ENCODE assay signal across 1 cellular context in genomic region chr9:125261501-125262216, GRCh38.
A peak's percentile ranks its signal among the peaks of the same experiment; 100 is the strongest.
TF ChIP-seq lines count a peak whose summit lies in the region.

GAPVD1 (plus strand) TSS chr9:125261826; CDS start chr9:125298922, 37,096 bp downstream.

TF ChIP-seq in K562, 482 proteins besides CTCF, POLR2A, EP300 and RAD21 (continued from another document and continues in another):
- peak; percentile 47 to 75; a peak in 2 of 4 replicates for TF ChIP-seq MNT (conservative IDR thresholded peaks at IDR 0.05)
- TF ChIP-seq ZNF24 (IDR thresholded peaks at IDR 0.05) = no peak
- TF ChIP-seq USF1 (CRISPR knock-in tag; IDR thresholded peaks at IDR 0.05) = peak; percentile 83
- TF ChIP-seq LCOR (CRISPR knock-in tag; IDR thresholded peaks at IDR 0.05) = no peak
- no peak for TF ChIP-seq NFIX (CRISPR knock-in tag; IDR thresholded peaks at IDR 0.05; ENCODE audit: low read depth)
- TF ChIP-seq NFATC3 (IDR thresholded peaks at IDR 0.05) = no peak
- 0 out of 4 replicates have a peak, but pooled peaks of 1 of the 2 experiments have one; percentile 26 for TF ChIP-seq NONO (IDR thresholded peaks at IDR 0.05; ENCODE audit: low read depth in 2 of 2, low read length in 1 of 2)
- TF ChIP-seq ATF7 (IDR thresholded peaks at IDR 0.05) = peak; percentile 81
- peak; percentile 18; the same call in 1 of the 2 replicates for TF ChIP-seq NR1H2 (CRISPR knock-in tag; IDR thresholded peaks at IDR 0.05)
- TF ChIP-seq ZNF444 (CRISPR knock-in tag; IDR thresholded peaks at IDR 0.05) = no peak
- peak; percentile 91 for TF ChIP-seq GMEB1 (CRISPR knock-in tag; IDR thresholded peaks at IDR 0.05)
- TF ChIP-seq POLR2H (tag; IDR thresholded peaks at IDR 0.05; ENCODE audit: low read depth) = peak; percentile 81
- TF ChIP-seq CXXC5 (CRISPR knock-in tag; IDR thresholded peaks at IDR 0.05) = peak; percentile 85
- TF ChIP-seq ETV6 (IDR thresholded peaks at IDR 0.05; ENCODE audit: borderline replicate concordance in 1 of 2, low read depth in 2 of 2, low read length in 1 of 2) = peak; percentile 21 to 44; a peak in 1 of 4 replicates
- no peak for TF ChIP-seq ETV6 (CRISPR knock-in tag; IDR thresholded peaks at IDR 0.05; ENCODE audit: borderline replicate concordance)
- 0 out of 2 replicates have a peak, but pooled peaks have one; percentile 26 for TF ChIP-seq NCOA1 (IDR thresholded peaks at IDR 0.05; ENCODE audit: low read depth)
- peak; percentile 48; the same call in 1 of the 2 replicates for TF ChIP-seq ESRRA (IDR thresholded peaks at IDR 0.05; ENCODE audit: borderline replicate concordance, low read depth)
- TF ChIP-seq PRMT5 (CRISPR knock-in tag; IDR thresholded peaks at IDR 0.05) = peak; percentile 64; the same call in 1 of the 2 replicates
- no peak for TF ChIP-seq ZNF140 (CRISPR knock-in tag; IDR thresholded peaks at IDR 0.05)
- TF ChIP-seq ARID4B (CRISPR knock-in tag; IDR thresholded peaks at IDR 0.05) = peak; percentile 79
- no peak; the same call in 1 of the 2 replicates for TF ChIP-seq ARID1B (IDR thresholded peaks at IDR 0.05)
- TF ChIP-seq CREB3 (tag; conservative IDR thresholded peaks at IDR 0.05; ENCODE audit: low read depth) = peak; percentile 69; the same call in 1 of the 2 replicates
- TF ChIP-seq POLR2AphosphoS2 (IDR thresholded peaks at IDR 0.05; ENCODE audit: low read length) = no peak
- TF ChIP-seq RBM25 (IDR thresholded peaks at IDR 0.05; ENCODE audit: low read depth, low read length, severe bottlenecking) = no peak
- no peak; the same call in 1 of the 2 replicates for TF ChIP-seq DIDO1 (tag; IDR thresholded peaks at IDR 0.05; ENCODE audit: low read depth)
- TF ChIP-seq NR0B1 (IDR thresholded peaks at IDR 0.05; ENCODE audit: partially characterized antibody) = no peak
- TF ChIP-seq NR2C1 (IDR thresholded peaks at IDR 0.05) = no peak; the same call in 1 of the 2 replicates
- TF ChIP-seq NR2C1 (tag; IDR thresholded peaks at IDR 0.05) = peak; percentile 26; the same call in 1 of the 2 replicates
- peak; percentile 67 for TF ChIP-seq RBBP5 (IDR thresholded peaks at IDR 0.05; ENCODE audit: borderline replicate concordance, insufficient read depth, low read length, poor library complexity, severe bottlenecking)
- peak; percentile 84 for TF ChIP-seq CCNT2 (IDR thresholded peaks at IDR 0.05; ENCODE audit: borderline replicate concordance, extremely low read depth, insufficient read length, low read depth, low read length)
- TF ChIP-seq POLR2AphosphoS5 (IDR thresholded peaks at IDR 0.05; ENCODE audit: control insufficient read depth, insufficient read depth, low read depth, low read length) = peak; percentile 84
- TF ChIP-seq NR4A1 (CRISPR knock-in tag; IDR thresholded peaks at IDR 0.05) = no peak
- no peak; the same call in 1 of the 2 replicates for TF ChIP-seq NR4A1 (tag; IDR thresholded peaks at IDR 0.05)
- TF ChIP-seq TBL1XR1 (IDR thresholded peaks at IDR 0.05; ENCODE audit: low read length in 2 of 2) = no peak; a peak in 1 of 4 replicates
- TF ChIP-seq TAF9B (IDR thresholded peaks at IDR 0.05; ENCODE audit: partially characterized antibody) = peak; percentile 47
- TF ChIP-seq E2F6 (IDR thresholded peaks at IDR 0.05; ENCODE audit: borderline replicate concordance in 1 of 2, extremely low read depth in 1 of 2, insufficient read depth in 1 of 2, insufficient read length in 1 of 2, low read depth in 1 of 2, low read length in 1 of 2, poor library complexity in 1 of 2, severe bottlenecking in 1 of 2) = peak; percentile 40 to 59
- TF ChIP-seq SMAD2 (IDR thresholded peaks at IDR 0.05; ENCODE audit: low read depth, low read length) = no peak
- no peak for TF ChIP-seq SREBF2 (CRISPR knock-in tag; IDR thresholded peaks at IDR 0.05)
- no peak for TF ChIP-seq ADNP (tag; IDR thresholded peaks at IDR 0.05)
- TF ChIP-seq ZNF407 (IDR thresholded peaks at IDR 0.05; ENCODE audit: low read depth) = 0 out of 2 replicates have a peak, but pooled peaks have one; percentile 29
- peak; percentile 93 for TF ChIP-seq RBFOX2 (IDR thresholded peaks at IDR 0.05; ENCODE audit: low read depth, low read length)
- TF ChIP-seq CBX2 (IDR thresholded peaks at IDR 0.05; ENCODE audit: insufficient read depth, low read length, poor library complexity, severe bottlenecking) = no peak
- TF ChIP-seq PHF20 (IDR thresholded peaks at IDR 0.05; ENCODE audit: partially characterized antibody) = peak; percentile 93
- no peak for TF ChIP-seq ZFP30 (CRISPR knock-in tag; IDR thresholded peaks at IDR 0.05; ENCODE audit: borderline replicate concordance)
